Comparison of ENCODE assay signal across 16 cellular contexts in the genomic region with DNA sequence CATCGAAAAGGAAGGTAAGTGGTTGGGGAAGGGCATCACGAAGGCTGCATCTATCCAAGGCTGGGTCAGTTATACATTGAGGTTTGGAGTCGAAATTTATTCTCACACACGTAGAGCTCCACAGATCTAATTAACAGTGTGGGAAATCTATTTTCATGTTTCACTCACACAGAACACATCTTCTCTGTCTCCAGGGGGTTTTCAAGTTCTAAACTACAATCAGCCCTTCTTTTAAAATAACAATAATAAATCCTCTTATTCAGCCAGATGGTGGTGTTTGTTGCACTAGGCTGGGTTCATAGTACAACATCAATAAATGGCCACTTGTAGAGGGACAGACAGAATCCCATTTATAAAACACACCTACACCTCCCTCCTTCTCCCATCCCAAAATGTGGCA.
DNase-seq lines count a peak whose midpoint lies in the region; ATAC-seq and TF ChIP-seq lines count a peak whose summit lies in the region.
"Had no signal": no experiment of that assay in that cellular context is flagged by ENCODE, and none has a peak within 500 bp of the region (broad histone marks: within the 10 kb centered on the region; RNA-seq: fewer than 3 reads in every experiment).

No MANE protein-coding gene starts in this region.

- H4K8ac ChIP-seq in mesenchymal stem cell (ENCODE audit: low read length) = no peak overlapping the region

- no peak overlapping the region for H3K4me3 Mint-ChIP-seq in MCF 10A (ENCODE audit: unreplicated experiment)
- H3K4me3 Mint-ChIP-seq: activated naive CD8-positive, alpha-beta T cell treated with anti-CD3 and anti-CD28 coated beads, Interleukin-2, amount 10 ng/mL, durations not matched to agents 7 days and 5 days; activated T-cell treated with anti-CD3 and anti-CD28 coated beads, Interleukin-2, amount 50 U/mL, for 72 hours had no signal

- no peak overlapping the region for H3K18ac ChIP-seq in mesenchymal stem cell (ENCODE audit: low read depth in 1 of 2, low read length in 2 of 2)

- intact Hi-C loops in MCF 10A (cut with micrococcal nuclease) (no loop called here), stomach (cut with DNase I; ENCODE audit: low total_unique reads) (no loop called here)

- no peak for TF ChIP-seq POLR2A in stomach (IDR thresholded peaks at IDR 0.05)

- H3K4me1 Mint-ChIP-seq in MCF 10A (ENCODE audit: insufficient read depth, unreplicated experiment) = peaks cover 27% of the 10 kb centered on the region
- H3K4me1 Mint-ChIP-seq: activated naive CD8-positive, alpha-beta T cell treated with anti-CD3 and anti-CD28 coated beads, Interleukin-2, amount 10 ng/mL, durations not matched to agents 7 days and 5 days had no signal

- peak overlapping the region; percentile 76 for H3K9ac ChIP-seq in GM23248
- peak overlapping the region; percentile 84 for H3K9ac ChIP-seq in mesenchymal stem cell (ENCODE audit: low read length)
- H3K9ac ChIP-seq: KMS-11 had no signal

- no TSS peak for BruUV-seq in MCF 10A (replicated peaks; lab: Mats Ljungman, UMichigan)

- H3K23ac ChIP-seq in mesenchymal stem cell (ENCODE audit: low read length in 2 of 2) = no peak overlapping the region

- DNase-seq in GM23248 = no peak
- DNase-seq in MCF 10A (ENCODE audit: unreplicated experiment) = no peak
- no peak for DNase-seq in mesenchymal stem cell
- DNase-seq in stomach = no peak
- no peak for DNase-seq in NCI-H524 treated with DMSO at 0.1 percent for 48 hours (lab: John Stamatoyannopoulos, UW)
- DNase-seq: activated CD4-positive, alpha-beta T cell treated with anti-CD3 and anti-CD28 coated beads, Interleukin-2, amount 50 U/mL, for 48 hours; activated naive CD8-positive, alpha-beta T cell treated with anti-CD3 and anti-CD28 coated beads, Interleukin-2, amount 10 ng/mL, durations not matched to agents 7 days and 5 days; activated T-cell treated with anti-CD3 and anti-CD28 coated beads, Interleukin-2, amount 50 U/mL, for 72 hours; NCI-H1436; NCI-H345; stimulated activated CD4-positive, alpha-beta T cell treated with anti-CD3 and anti-CD28 coated beads, Interleukin-12 subunit alpha, Interleukin-12 subunit beta, amount 100 ng/mL, for 4 hours had no signal

- peaks cover 50% of the 10 kb centered on the region for H3K4me1 ChIP-seq in GM23248 (ENCODE audit: insufficient read depth)
- no peaks in the 10 kb centered on the region for H3K4me1 ChIP-seq in mesenchymal stem cell (ENCODE audit: control insufficient read depth, insufficient read depth, low read depth, low read length)
- peaks cover 0 to 52% (median 21%) of the 10 kb centered on the region in 4 donors for H3K4me1 ChIP-seq in stomach

- H3K36me3 ChIP-seq in GM23248 (ENCODE audit: low read depth) = no peaks in the 10 kb centered on the region
- no peaks in the 10 kb centered on the region for H3K36me3 ChIP-seq in mesenchymal stem cell (ENCODE audit: control insufficient read depth in 1 of 2, insufficient read depth in 2 of 2, low read depth in 1 of 2, low read length in 2 of 2)
- H3K36me3 ChIP-seq in stomach = no peaks in the 10 kb centered on the region

- no peak overlapping the region for H4K91ac ChIP-seq in mesenchymal stem cell (ENCODE audit: low read length)

- H3K4me2 ChIP-seq in GM23248 (ENCODE audit: unreplicated experiment) (peak overlapping the region; percentile 87), mesenchymal stem cell (ENCODE audit: low read length, poor library complexity, severe bottlenecking) (no peak overlapping the region)
- H3K4me2 ChIP-seq: KMS-11 had no signal

- 97 to 99% methylated on average over 4 of the region's 4 CpGs for WGBS in GM23248 (ENCODE audit: low coverage in 1 of 2, low lambda C conversion rate in 2 of 2, missing lambda C conversion rate in 2 of 2), 2 experiments
- WGBS in mesenchymal stem cell = 92% methylated on average over 4 of the region's 4 CpGs
- 90 to 93% (median 91%) methylated on average over 4 of the region's 4 CpGs for WGBS in stomach, 5 donors

- in situ Hi-C loops in GM23248 (cut with MboI) = loop anchor here (10.0 to 25.0 kb wide), 2 partner anchors 174 to 627 kb away; a partner anchor contains a TSS

- H2AFZ ChIP-seq in GM23248 (peak overlapping the region; percentile 39), mesenchymal stem cell (ENCODE audit: low read depth, low read length) (no peak overlapping the region)

- peaks cover 6% of the 10 kb centered on the region for H3K36me3 Mint-ChIP-seq in MCF 10A (ENCODE audit: insufficient read depth, unreplicated experiment)

- H3K9me3 ChIP-seq in GM23248 (ENCODE audit: low read depth) (no peaks in the 10 kb centered on the region), mesenchymal stem cell (ENCODE audit: control insufficient read depth, low read length) (no peaks in the 10 kb centered on the region), stomach (no peaks in the 10 kb centered on the region)

- TF ChIP-seq EP300 in stomach (IDR thresholded peaks at IDR 0.05) = no peak

- POLR2A ChIA-PET in MCF 10A (lab: Yijun Ruan, JAX) = interaction anchor here (1.0 to 1.4 kb wide), 5 partner anchors 9 to 178 kb away, joined by 3 to 4 read pairs (median 3); no protein-coding TSS in a partner anchor

- no peaks in the 10 kb centered on the region for H3K9me3 Mint-ChIP-seq in MCF 10A (ENCODE audit: unreplicated experiment)
- H3K9me3 Mint-ChIP-seq: activated T-cell treated with anti-CD3 and anti-CD28 coated beads, Interleukin-2, amount 50 U/mL, for 72 hours had no signal

- H3K27me3 ChIP-seq in GM23248 (replicated peaks; ENCODE audit: insufficient read depth) (no peaks in the 10 kb centered on the region), mesenchymal stem cell (ENCODE audit: control insufficient read depth in 1 of 2, insufficient read depth in 1 of 2, low read length in 2 of 2) (peaks cover 0 to 26% of the 10 kb centered on the region in 2 experiments), stomach (no peaks in the 10 kb centered on the region)

- H4K20me1 ChIP-seq in GM23248 (ENCODE audit: insufficient read depth) = no peaks in the 10 kb centered on the region

- no peak overlapping the region for H2BK15ac ChIP-seq in mesenchymal stem cell (ENCODE audit: low read depth, poor library complexity, severe bottlenecking)

- TF ChIP-seq CTCF in MCF 10A (IDR thresholded peaks at IDR 0.05; ENCODE audit: unreplicated experiment) (no peak), stomach (IDR thresholded peaks at IDR 0.05) (no peak)

- H3K4ac ChIP-seq in mesenchymal stem cell (ENCODE audit: low read depth in 1 of 2, low read length in 2 of 2) = peak overlapping the region in 1 of 2 experiments; percentile 6

- no peaks in the 10 kb centered on the region for H3K79me1 ChIP-seq in mesenchymal stem cell (replicated peaks; ENCODE audit: low read length, poor library complexity, severe bottlenecking)

- ATAC-seq in GM21825 (IDR thresholded peaks at IDR 0.05; ENCODE audit: unreplicated experiment) (no peak), HG02884 (IDR thresholded peaks at IDR 0.05; ENCODE audit: unreplicated experiment) (no peak), esophagus mucosa (no peak)
- ATAC-seq: activated T-cell treated with anti-CD3 and anti-CD28 coated beads, Interleukin-2, amount 50 U/mL, for 72 hours had no signal

- H3K9me2 ChIP-seq in GM23248 (ENCODE audit: insufficient read depth) = no peaks in the 10 kb centered on the region

- H3K27ac Mint-ChIP-seq in MCF 10A (ENCODE audit: low read depth, unreplicated experiment) = peak overlapping the region; percentile 81
- H3K27ac Mint-ChIP-seq: activated naive CD8-positive, alpha-beta T cell treated with anti-CD3 and anti-CD28 coated beads, Interleukin-2, amount 10 ng/mL, durations not matched to agents 7 days and 5 days; activated T-cell treated with anti-CD3 and anti-CD28 coated beads, Interleukin-2, amount 50 U/mL, for 72 hours had no signal

- H3K14ac ChIP-seq in mesenchymal stem cell (ENCODE audit: low read length in 2 of 2) = no peak overlapping the region

- H3K27me3 Mint-ChIP-seq in MCF 10A (ENCODE audit: insufficient read depth, unreplicated experiment) = no peaks in the 10 kb centered on the region
- H3K27me3 Mint-ChIP-seq: activated naive CD8-positive, alpha-beta T cell treated with anti-CD3 and anti-CD28 coated beads, Interleukin-2, amount 10 ng/mL, durations not matched to agents 7 days and 5 days had no signal

- peak overlapping the region; percentile 44 for H3K4me3 ChIP-seq in GM23248
- H3K4me3 ChIP-seq in mesenchymal stem cell (ENCODE audit: insufficient read depth in 1 of 2, low read depth in 1 of 2, low read length in 2 of 2) = peak overlapping the region in 1 of 2 experiments; percentile 65
- H3K4me3 ChIP-seq in stomach = no peak overlapping the region

- H3K79me2 ChIP-seq in GM23248 (ENCODE audit: insufficient read depth) = no peaks in the 10 kb centered on the region

- H2BK5ac ChIP-seq in mesenchymal stem cell (ENCODE audit: low read depth, low read length, poor library complexity, severe bottlenecking) = no peak overlapping the region

- CTCF ChIA-PET in MCF 10A (lab: Yijun Ruan, JAX) = interaction anchor here (0.6 to 1.1 kb wide), 3 partner anchors 13 to 242 kb away, joined by 3 to 6 read pairs (median 3); no protein-coding TSS in a partner anchor

- H2BK12ac ChIP-seq in mesenchymal stem cell (ENCODE audit: low read length in 2 of 2) = peak overlapping the region in 1 of 2 experiments; percentile 72

- H3K27ac ChIP-seq in GM23248 (peak overlapping the region; percentile 94), mesenchymal stem cell (ENCODE audit: low read length, poor library complexity, severe bottlenecking) (no peak overlapping the region), stomach (peak overlapping the region in 4 of 5 donors; percentile 75 to 86 (median 76))
- H3K27ac ChIP-seq: HL-60, KMS-11 had no signal

- H2BK120ac ChIP-seq in mesenchymal stem cell (ENCODE audit: low read depth, low read length) = no peak overlapping the region

- H2AK5ac ChIP-seq in mesenchymal stem cell (ENCODE audit: low read length, severe bottlenecking) = no peak overlapping the region

- H3F3A ChIP-seq in GM23248 (ENCODE audit: insufficient read depth) = peaks cover 51% of the 10 kb centered on the region
